28 cellular contexts compared by ENCODE assay signal in the genomic region with DNA sequence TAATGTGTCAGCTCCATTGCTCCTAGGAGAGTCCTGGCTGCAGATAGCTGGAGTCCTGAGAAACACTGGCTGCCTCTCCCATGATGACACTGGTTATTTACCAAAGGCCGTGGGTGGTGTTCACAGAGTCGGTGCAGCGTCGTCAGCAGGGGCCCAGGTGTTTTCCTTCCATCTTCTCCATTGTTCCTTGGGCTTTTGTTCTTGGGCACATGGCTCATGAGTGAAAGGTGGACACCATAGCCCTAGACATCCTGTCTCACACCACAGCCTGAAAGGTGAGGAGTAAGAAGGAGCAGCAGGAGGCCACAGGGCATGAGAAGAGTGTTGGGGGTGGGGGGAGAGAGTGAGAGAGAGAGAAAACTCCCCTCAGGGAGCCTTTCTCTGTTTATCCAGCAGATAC. TPM values are rescaled to one million over a fixed set of nuclear protein-coding genes. Genes with fewer than 3 reads are reported as not detected.
"Had no signal": no experiment of that assay in that cellular context is flagged by ENCODE, and none has a peak within 500 bp of the region (broad histone marks: within the 10 kb centered on the region; RNA-seq: fewer than 3 reads in every experiment).

No MANE protein-coding gene starts in this region.

- H3K4me3 Mint-ChIP-seq: activated CD4-positive, alpha-beta memory T cell treated with anti-CD3 and anti-CD28 coated beads, Interleukin-2, amount 10 ng/mL, durations not matched to agents 7 days and 5 days; activated naive CD4-positive, alpha-beta T cell treated with anti-CD3 and anti-CD28 coated beads for 36 hours; activated naive CD8-positive, alpha-beta T cell treated with anti-CD3 and anti-CD28 coated beads, Interleukin-2, amount 10 ng/mL, durations not matched to agents 7 days and 5 days; activated T-cell treated with anti-CD3 and anti-CD28 coated beads, Interleukin-2, amount 50 U/mL, for 72 hours; central memory CD8-positive, alpha-beta T cell; effector memory CD8-positive, alpha-beta T cell; memory B cell; nephron progenitor cell; stimulated activated naive B cell treated with anti-CD40 and anti-IgM and Interleukin-4, amounts not matched to agents 10 μg/mL and 1 μg/mL and 100 μg/mL, for 72 hours; type B pancreatic cell had no signal

- H3K27ac ChIP-seq: breast epithelium, esophagus squamous epithelium, gastrocnemius medialis, thoracic aorta, vagina had no signal

- ATAC-seq: activated T-cell treated with anti-CD3 and anti-CD28 coated beads, Interleukin-2, amount 50 U/mL, for 72 hours; effector memory CD8-positive, alpha-beta T cell; gastrocnemius medialis; left ventricle myocardium superior; stimulated activated naive B cell treated with anti-CD40 and anti-IgM and Interleukin-4, amounts not matched to agents 10 μg/mL and 1 μg/mL and 100 μg/mL, for 72 hours had no signal

- H3K36me3 ChIP-seq: breast epithelium, esophagus squamous epithelium, gastrocnemius medialis, thoracic aorta, vagina had no signal

- H3K4me1 Mint-ChIP-seq: activated CD4-positive, alpha-beta memory T cell treated with anti-CD3 and anti-CD28 coated beads, Interleukin-2, amount 10 ng/mL, durations not matched to agents 7 days and 5 days; central memory CD8-positive, alpha-beta T cell had no signal

- DNase-seq: activated CD4-positive, alpha-beta memory T cell treated with anti-CD3 and anti-CD28 coated beads, Interleukin-2, amount 10 ng/mL, durations not matched to agents 7 days and 5 days; activated effector memory CD4-positive, alpha-beta T cell treated with Interleukin-2 at 50 U/mL for 16 hours; activated naive CD4-positive, alpha-beta T cell treated with anti-CD3 and anti-CD28 coated beads for 36 hours; activated naive CD8-positive, alpha-beta T cell treated with anti-CD3 and anti-CD28 coated beads, Interleukin-2, amount 10 ng/mL, durations not matched to agents 7 days and 5 days; activated T-cell treated with anti-CD3 and anti-CD28 coated beads, Interleukin-2, amount 50 U/mL, for 72 hours; amniotic stem cell; effector memory CD8-positive, alpha-beta T cell; esophagus squamous epithelium; gastrocnemius medialis; hippocampal formation; left ventricle myocardium superior; nephron progenitor cell; posterior cingulate gyrus; retina; stimulated activated CD4-positive, alpha-beta T cell treated with anti-CD3 and anti-CD28 coated beads, Interleukin-2, amount 100 ng/mL, for 48 hours; stimulated activated CD8-positive, alpha-beta memory T cell treated with anti-CD3 and anti-CD28 coated beads, Interleukin-4, amount 100 ng/mL, for 48 hours; stimulated activated naive B cell treated with anti-CD40 and anti-IgM and Interleukin-4, amounts not matched to agents 10 μg/mL and 1 μg/mL and 100 μg/mL, for 72 hours; T-helper 9 cell had no signal

- H3K4me1 ChIP-seq: breast epithelium, gastrocnemius medialis, vagina had no signal

- H3K27me3 ChIP-seq: vagina had no signal

- H3K9me3 Mint-ChIP-seq: activated CD4-positive, alpha-beta memory T cell treated with anti-CD3 and anti-CD28 coated beads, Interleukin-2, amount 10 ng/mL, durations not matched to agents 7 days and 5 days; activated naive CD4-positive, alpha-beta T cell treated with anti-CD3 and anti-CD28 coated beads for 36 hours; activated naive CD8-positive, alpha-beta T cell treated with anti-CD3 and anti-CD28 coated beads, Interleukin-2, amount 10 ng/mL, durations not matched to agents 7 days and 5 days; activated T-cell treated with anti-CD3 and anti-CD28 coated beads, Interleukin-2, amount 50 U/mL, for 72 hours; central memory CD8-positive, alpha-beta T cell; effector memory CD8-positive, alpha-beta T cell; memory B cell; nephron progenitor cell; type B pancreatic cell had no signal

- H3K9me3 ChIP-seq: breast epithelium, esophagus squamous epithelium, gastrocnemius medialis, thoracic aorta, vagina had no signal

- H3K4me3 ChIP-seq: breast epithelium, esophagus squamous epithelium, gastrocnemius medialis, thoracic aorta, vagina had no signal

- H3K27ac Mint-ChIP-seq: activated CD4-positive, alpha-beta memory T cell treated with anti-CD3 and anti-CD28 coated beads, Interleukin-2, amount 10 ng/mL, durations not matched to agents 7 days and 5 days; activated naive CD4-positive, alpha-beta T cell treated with anti-CD3 and anti-CD28 coated beads for 36 hours; activated naive CD8-positive, alpha-beta T cell treated with anti-CD3 and anti-CD28 coated beads, Interleukin-2, amount 10 ng/mL, durations not matched to agents 7 days and 5 days; activated T-cell treated with anti-CD3 and anti-CD28 coated beads, Interleukin-2, amount 50 U/mL, for 72 hours; effector memory CD8-positive, alpha-beta T cell; memory B cell; stimulated activated naive B cell treated with anti-CD40 and anti-IgM and Interleukin-4, amounts not matched to agents 10 μg/mL and 1 μg/mL and 100 μg/mL, for 72 hours; type B pancreatic cell had no signal

- H3K36me3 Mint-ChIP-seq: activated naive CD8-positive, alpha-beta T cell treated with anti-CD3 and anti-CD28 coated beads, Interleukin-2, amount 10 ng/mL, durations not matched to agents 7 days and 5 days; memory B cell; stimulated activated naive B cell treated with anti-CD40 and anti-IgM and Interleukin-4, amounts not matched to agents 10 μg/mL and 1 μg/mL and 100 μg/mL, for 72 hours; type B pancreatic cell had no signal

RNA-seq across cellular contexts. Expression of gene CST5, which starts 9.1 kb away (rescaled TPM):
- total RNA-seq: activated CD4-positive, alpha-beta memory T cell treated with anti-CD3 and anti-CD28 coated beads, Interleukin-2, amount 10 ng/mL, durations not matched to agents 7 days and 5 days; activated naive CD4-positive, alpha-beta T cell treated with anti-CD3 and anti-CD28 coated beads for 36 hours; activated naive CD8-positive, alpha-beta T cell treated with anti-CD3 and anti-CD28 coated beads, Interleukin-2, amount 10 ng/mL, durations not matched to agents 7 days and 5 days; activated T-cell treated with anti-CD3 and anti-CD28 coated beads, Interleukin-2, amount 50 U/mL, for 72 hours; breast epithelium; dermis microvascular lymphatic vessel endothelial cell; esophagus squamous epithelium; gastrocnemius medialis; left ventricle myocardium superior; mononuclear cell; myocyte; omental fat pad; thoracic aorta; vagina had no signal

RNA-seq across cellular contexts. Expression of gene CST2, which starts 43.9 kb away (rescaled TPM):
- total RNA-seq: activated CD4-positive, alpha-beta memory T cell treated with anti-CD3 and anti-CD28 coated beads, Interleukin-2, amount 10 ng/mL, durations not matched to agents 7 days and 5 days; activated naive CD4-positive, alpha-beta T cell treated with anti-CD3 and anti-CD28 coated beads for 36 hours; activated naive CD8-positive, alpha-beta T cell treated with anti-CD3 and anti-CD28 coated beads, Interleukin-2, amount 10 ng/mL, durations not matched to agents 7 days and 5 days; activated T-cell treated with anti-CD3 and anti-CD28 coated beads, Interleukin-2, amount 50 U/mL, for 72 hours; breast epithelium; dermis microvascular lymphatic vessel endothelial cell; esophagus squamous epithelium; gastrocnemius medialis; left ventricle myocardium superior; mononuclear cell; myocyte; thoracic aorta; vagina had no signal
